8 cellular contexts compared by ENCODE assay signal in genomic region chr3:43996379-43997301, GRCh38.
DNase-seq lines count a peak whose midpoint lies in the region; ATAC-seq and TF ChIP-seq lines count a peak whose summit lies in the region.

No MANE protein-coding gene starts in this region.

- H3K4me3 ChIP-seq in BLaER1 treated with 17β-estradiol and CSF1 and Interleukin-3, amounts not matched to agents 10 nM and 100 nM: peak overlapping the region; percentile 50 to 71 (median 59)
- H3K4me3 ChIP-seq in Peyer's patch (peak overlapping the region; percentile 8 to 40 (median 22)), ectodermal cell (ENCODE audit: insufficient read depth, low read depth, low read length) (peak overlapping the region; percentile 38), mucosa of descending colon (no peak overlapping the region)

- no peak overlapping the region for H3K27ac ChIP-seq in BLaER1 treated with 17β-estradiol and CSF1 and Interleukin-3, amounts not matched to agents 10 nM and 100 nM
- H3K27ac ChIP-seq in Peyer's patch (peak overlapping the region in 1 of 4 donors; percentile 49), ectodermal cell (ENCODE audit: insufficient read depth, low read depth, low read length, poor library complexity, severe bottlenecking) (no peak overlapping the region)

- H3K36me3 ChIP-seq in BLaER1 treated with 17β-estradiol and CSF1 and Interleukin-3, amounts not matched to agents 10 nM and 100 nM: no peaks in the 10 kb centered on the region
- H3K36me3 ChIP-seq in Peyer's patch (no peaks in the 10 kb centered on the region), ectodermal cell (ENCODE audit: control insufficient read depth, insufficient read depth, low read length) (no peaks in the 10 kb centered on the region), mucosa of descending colon (ENCODE audit: low read depth) (no peaks in the 10 kb centered on the region)

- intact Hi-C loops in mucosa of descending colon (cut with DNase I, micrococcal nuclease): no loop called here

- TF ChIP-seq CTCF in Peyer's patch (IDR thresholded peaks at IDR 0.05) (no peak), mucosa of descending colon (IDR thresholded peaks at IDR 0.05) (no peak)

- peaks cover 0 to 54% (median 34%) of the 10 kb centered on the region in 11 experiments; a peak in 16 of 22 replicates for H4K20me1 ChIP-seq in BLaER1 treated with 17β-estradiol and CSF1 and Interleukin-3, amounts not matched to agents 10 nM and 100 nM

- peak overlapping the region in 2 of 11 experiments; percentile 7 to 20; a peak in 1 of 22 replicates for H3K9ac ChIP-seq in BLaER1 treated with 17β-estradiol and CSF1 and Interleukin-3, amounts not matched to agents 10 nM and 100 nM

- peaks cover 89 to 100% (median 97%) of the 10 kb centered on the region in 11 experiments for H3K27me3 ChIP-seq in BLaER1 treated with 17β-estradiol and CSF1 and Interleukin-3, amounts not matched to agents 10 nM and 100 nM
- peaks cover 0 to 61% of the 10 kb centered on the region in 2 donors for H3K27me3 ChIP-seq in Peyer's patch
- H3K27me3 ChIP-seq in ectodermal cell (ENCODE audit: control insufficient read depth, insufficient read depth, low read length, poor library complexity, severe bottlenecking): peaks cover 92% of the 10 kb centered on the region

- TF ChIP-seq POLR2A in Peyer's patch (IDR thresholded peaks at IDR 0.05): no peak

- DNase-seq in Peyer's patch (peak in 2 of 3 donors; percentile 22 to 55), mucosa of descending colon (peak in 1 of 3 donors; percentile 32), mesenteric fat pad (ENCODE audit: low spot score) (no peak)

- ATAC-seq in GM21423 (IDR thresholded peaks at IDR 0.05; ENCODE audit: unreplicated experiment): peak; percentile 29
- ATAC-seq in mucosa of descending colon: peak; percentile 27
- no peak for ATAC-seq in GM18870 (IDR thresholded peaks at IDR 0.05; ENCODE audit: unreplicated experiment)
- ATAC-seq in GM19035 (IDR thresholded peaks at IDR 0.05; ENCODE audit: unreplicated experiment): no peak

- peaks cover 2 to 30% (median 23%) of the 10 kb centered on the region in 11 experiments for H3K9me3 ChIP-seq in BLaER1 treated with 17β-estradiol and CSF1 and Interleukin-3, amounts not matched to agents 10 nM and 100 nM (replicated peaks in 1 of 11)
- H3K9me3 ChIP-seq in Peyer's patch (peaks cover 0 to 6% (median 0%) of the 10 kb centered on the region in 4 donors), ectodermal cell (ENCODE audit: control insufficient read depth, low read length) (no peaks in the 10 kb centered on the region), mucosa of descending colon (no peaks in the 10 kb centered on the region)

- WGBS in ectodermal cell, 2 experiments: 0% methylated on average over 68 to 71 of the region's 71 CpGs

- peaks cover 44 to 52% (median 48%) of the 10 kb centered on the region in 10 experiments for H3K4me1 ChIP-seq in BLaER1 treated with 17β-estradiol and CSF1 and Interleukin-3, amounts not matched to agents 10 nM and 100 nM
- peaks cover 3 to 51% (median 15%) of the 10 kb centered on the region in 4 donors for H3K4me1 ChIP-seq in Peyer's patch
- H3K4me1 ChIP-seq in ectodermal cell (ENCODE audit: control insufficient read depth, insufficient read depth, low read length): peaks cover 14% of the 10 kb centered on the region
- peaks cover 33% of the 10 kb centered on the region for H3K4me1 ChIP-seq in mucosa of descending colon (ENCODE audit: low read depth)

- peak overlapping the region; percentile 89 to 99 (median 96) for H3K4me2 ChIP-seq in BLaER1 treated with 17β-estradiol and CSF1 and Interleukin-3, amounts not matched to agents 10 nM and 100 nM

Comparison
In these comparisons a context has a peak if more than half of its experiments do, and no peak if none do; other contexts are left out.
1. ATAC-seq: peak in GM21423 (single experiment) and mucosa of descending colon (single experiment); none in GM18870 (single experiment) and GM19035 (single experiment).